ENCODE assay signal across 16 cellular contexts in the genomic region with DNA sequence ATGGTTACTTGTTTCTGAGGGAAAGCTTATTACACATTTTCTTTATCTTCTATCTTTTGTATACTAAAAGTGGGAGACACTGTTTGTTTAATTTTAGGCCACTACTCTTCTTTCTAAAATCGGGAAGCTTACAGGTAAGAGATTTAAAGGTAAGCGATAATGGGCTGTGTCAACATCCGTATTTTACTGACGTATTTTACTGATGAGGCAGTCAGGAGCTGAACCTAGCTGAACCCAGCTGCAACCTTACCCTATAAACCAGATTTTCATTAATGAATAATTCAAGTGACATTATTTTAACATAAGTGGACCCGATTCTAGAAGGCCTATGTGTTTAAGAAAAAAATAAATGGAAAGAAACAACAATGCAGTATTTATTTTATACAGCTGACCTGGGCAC.
"Had no signal": no experiment of that assay in that cellular context is flagged by ENCODE, and none has a peak within 500 bp of the region (broad histone marks: within the 10 kb centered on the region; RNA-seq: fewer than 3 reads in every experiment).

No MANE protein-coding gene starts in this region.

- ATAC-seq: gastrocnemius medialis, heart left ventricle, left ventricle myocardium superior, SK-N-SH treated with all-trans-retinoic acid at 6 μM for 48 hours, T-cell had no signal

- H3K9me3 Mint-ChIP-seq: activated CD4-positive, alpha-beta T cell treated with anti-CD3 and anti-CD28 coated beads, Interleukin-2, amount 10 ng/mL, durations not matched to agents 24 days and 14 days; T-cell; type B pancreatic cell had no signal

- H3K27ac ChIP-seq: heart left ventricle, prostate gland, right atrium auricular region had no signal

- H3K4me1 ChIP-seq: prostate gland had no signal

- H3K9me3 ChIP-seq: gastrocnemius medialis, heart left ventricle, prostate gland, right atrium auricular region, stomach had no signal

- H3K4me3 ChIP-seq: gastrocnemius medialis, heart left ventricle, prostate gland, right atrium auricular region, stomach had no signal

- H3K27me3 ChIP-seq: gastrocnemius medialis, heart left ventricle, right atrium auricular region, stomach had no signal

- H3K4me3 Mint-ChIP-seq: activated CD4-positive, alpha-beta T cell treated with anti-CD3 and anti-CD28 coated beads, Interleukin-2, amount 10 ng/mL, durations not matched to agents 24 days and 14 days; T-cell; type B pancreatic cell had no signal

- DNase-seq: activated CD4-positive, alpha-beta T cell treated with anti-CD3 and anti-CD28 coated beads, Interleukin-2, amount 10 ng/mL, durations not matched to agents 24 days and 14 days; activated CD4-positive, CD25-positive, alpha-beta regulatory T cell; anterior cingulate cortex; effector CD4-positive, alpha-beta T cell; gastrocnemius medialis; heart left ventricle; left ventricle myocardium superior; SIG-M5; stimulated activated CD4-positive, alpha-beta T cell treated with anti-CD3 and anti-CD28 coated beads, Interleukin-2, amount 100 ng/mL, for 24 hours; stomach; T-cell; T-helper 9 cell had no signal

- H3K27me3 Mint-ChIP-seq: activated CD4-positive, alpha-beta T cell treated with anti-CD3 and anti-CD28 coated beads, Interleukin-2, amount 10 ng/mL, durations not matched to agents 24 days and 14 days; T-cell; type B pancreatic cell had no signal
